In the genomic region with DNA sequence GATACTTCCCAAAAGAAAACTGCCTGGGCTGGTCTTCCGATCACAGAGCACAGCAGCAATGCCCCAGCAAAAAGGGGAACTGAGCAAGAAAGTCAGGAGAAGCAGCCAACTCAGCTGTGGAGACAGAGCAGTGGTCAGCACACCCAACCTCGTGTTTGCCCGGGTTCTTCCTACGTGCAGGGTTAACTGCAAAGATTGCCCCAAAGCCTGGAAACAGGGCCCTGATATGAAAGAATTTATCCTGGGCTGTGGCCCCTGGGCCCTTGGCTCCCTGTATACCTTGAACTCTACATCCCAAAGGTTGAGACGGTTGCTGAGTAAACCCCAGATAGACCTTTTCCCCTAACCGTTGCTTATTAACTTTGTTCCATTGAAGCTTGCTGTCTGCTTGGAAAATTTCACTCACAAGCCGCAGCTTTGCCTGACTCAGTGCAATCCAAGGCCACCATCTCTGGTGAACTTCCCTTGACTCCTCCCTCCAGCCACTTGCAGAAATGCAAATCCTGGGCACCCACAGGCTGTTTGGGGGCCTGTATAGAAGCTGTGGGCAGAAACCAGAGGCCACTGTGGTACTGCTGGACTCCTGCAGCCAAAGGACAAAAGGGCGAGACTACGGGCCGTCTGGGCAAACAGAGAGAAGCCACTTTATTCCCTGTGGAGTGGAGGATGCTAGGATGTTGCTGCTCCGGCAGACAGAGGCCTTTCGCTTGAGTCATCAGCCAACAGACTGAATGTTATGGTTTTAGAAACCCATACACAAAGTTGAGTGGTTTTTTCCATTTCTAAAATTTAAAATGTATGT, we compare ENCODE assay signal across 8 cellular contexts. TPM values are rescaled to one million over a fixed set of nuclear protein-coding genes. Genes with fewer than 3 reads are reported as not detected.
A peak's percentile ranks its signal among the peaks of the same experiment; 100 is the strongest.
DNase-seq lines count a peak whose midpoint lies in the region; ATAC-seq and TF ChIP-seq lines count a peak whose summit lies in the region.

No MANE protein-coding gene starts in this region.

- TF ChIP-seq POLR2A in Peyer's patch (IDR thresholded peaks at IDR 0.05): no peak

- peaks cover 14% of the 10 kb centered on the region for H3K4me1 Mint-ChIP-seq in activated CD4-positive, alpha-beta T cell treated with anti-CD3 and anti-CD28 coated beads for 36 hours
- H3K4me1 Mint-ChIP-seq in activated CD4-positive, alpha-beta T cell treated with anti-CD3 and anti-CD28 coated beads, Interleukin-2, amount 10 ng/mL, durations not matched to agents 7 days and 5 days: peaks cover 11% of the 10 kb centered on the region
- H3K4me1 Mint-ChIP-seq in CD8-positive, alpha-beta memory T cell: no peaks in the 10 kb centered on the region

- no peaks in the 10 kb centered on the region for H3K9me3 Mint-ChIP-seq in activated CD4-positive, alpha-beta T cell treated with anti-CD3 and anti-CD28 coated beads for 36 hours (ENCODE audit: low read depth)
- no peaks in the 10 kb centered on the region for H3K9me3 Mint-ChIP-seq in activated CD4-positive, alpha-beta T cell treated with anti-CD3 and anti-CD28 coated beads, Interleukin-2, amount 10 ng/mL, durations not matched to agents 7 days and 5 days
- H3K9me3 Mint-ChIP-seq in CD8-positive, alpha-beta memory T cell: no peaks in the 10 kb centered on the region

- H2AFZ ChIP-seq in fibroblast of lung (ENCODE audit: low read length): no peak overlapping the region

- no peaks in the 10 kb centered on the region for H3K36me3 ChIP-seq in Peyer's patch
- H3K36me3 ChIP-seq in fibroblast of lung (ENCODE audit: control insufficient read depth, insufficient read depth, low read length): no peaks in the 10 kb centered on the region
- H3K36me3 ChIP-seq in CD8-positive, alpha-beta memory T cell (ENCODE audit: insufficient read depth, low read length): no peaks in the 10 kb centered on the region

- H3K4me1 ChIP-seq in Peyer's patch (peaks cover 0 to 50% (median 8%) of the 10 kb centered on the region in 4 donors), fibroblast of lung (ENCODE audit: control insufficient read depth, extremely low read depth, insufficient read depth, low read length) (peaks cover 23% of the 10 kb centered on the region)
- no peaks in the 10 kb centered on the region for H3K4me1 ChIP-seq in CD8-positive, alpha-beta memory T cell (ENCODE audit: insufficient read depth, low read length)

- peak; percentile 58 for DNase-seq in activated CD4-positive, alpha-beta T cell treated with anti-CD3 and anti-CD28 coated beads for 36 hours
- no peak for DNase-seq in activated CD4-positive, alpha-beta T cell treated with anti-CD3 and anti-CD28 coated beads, Interleukin-2, amount 10 ng/mL, durations not matched to agents 7 days and 5 days
- peak in 2 of 3 donors; percentile 45 to 60 for DNase-seq in Peyer's patch
- DNase-seq in fibroblast of lung (ENCODE audit: low read depth in 2 of 2): peak; percentile 76 to 97
- DNase-seq in sciatic nerve (ENCODE audit: low spot score): no peak
- no peak for DNase-seq in AML-193 (lab: John Stamatoyannopoulos, UW)
- DNase-seq in CD8-positive, alpha-beta memory T cell: no peak

- POLR2A ChIA-PET in activated CD4-positive, alpha-beta T cell treated with anti-CD3 and anti-CD28 coated beads for 36 hours (lab: Charles Lee): no interaction called here
- POLR2A ChIA-PET in activated CD4-positive, alpha-beta T cell treated with anti-CD3 and anti-CD28 coated beads, Interleukin-2, amount 10 ng/mL, durations not matched to agents 7 days and 5 days (lab: Charles Lee): no interaction called here
- POLR2A ChIA-PET in CD8-positive, alpha-beta memory T cell (lab: Charles Lee): no interaction called here

- ATAC-seq in activated CD4-positive, alpha-beta T cell treated with anti-CD3 and anti-CD28 coated beads for 36 hours: peak; percentile 79
- peak; percentile 51 for ATAC-seq in HG02973 (IDR thresholded peaks at IDR 0.05; ENCODE audit: unreplicated experiment)
- peak; percentile 11 for ATAC-seq in sciatic nerve

- H3K9ac ChIP-seq in fibroblast of lung (ENCODE audit: insufficient read depth, low read length): no peak overlapping the region

- H3K36me3 Mint-ChIP-seq in activated CD4-positive, alpha-beta T cell treated with anti-CD3 and anti-CD28 coated beads for 36 hours (ENCODE audit: low read depth): no peaks in the 10 kb centered on the region
- H3K36me3 Mint-ChIP-seq in activated CD4-positive, alpha-beta T cell treated with anti-CD3 and anti-CD28 coated beads, Interleukin-2, amount 10 ng/mL, durations not matched to agents 7 days and 5 days (ENCODE audit: low read depth): no peaks in the 10 kb centered on the region
- no peaks in the 10 kb centered on the region for H3K36me3 Mint-ChIP-seq in CD8-positive, alpha-beta memory T cell

- H3K4me3 Mint-ChIP-seq in activated CD4-positive, alpha-beta T cell treated with anti-CD3 and anti-CD28 coated beads for 36 hours: no peak overlapping the region
- no peak overlapping the region for H3K4me3 Mint-ChIP-seq in activated CD4-positive, alpha-beta T cell treated with anti-CD3 and anti-CD28 coated beads, Interleukin-2, amount 10 ng/mL, durations not matched to agents 7 days and 5 days
- H3K4me3 Mint-ChIP-seq in CD8-positive, alpha-beta memory T cell: no peak overlapping the region

- H3K27ac Mint-ChIP-seq in activated CD4-positive, alpha-beta T cell treated with anti-CD3 and anti-CD28 coated beads for 36 hours: peak overlapping the region; percentile 29
- H3K27ac Mint-ChIP-seq in activated CD4-positive, alpha-beta T cell treated with anti-CD3 and anti-CD28 coated beads, Interleukin-2, amount 10 ng/mL, durations not matched to agents 7 days and 5 days: no peak overlapping the region
- no peak overlapping the region for H3K27ac Mint-ChIP-seq in CD8-positive, alpha-beta memory T cell

- intact Hi-C loops in activated CD4-positive, alpha-beta T cell treated with anti-CD3 and anti-CD28 coated beads for 36 hours (cut with DNase I, micrococcal nuclease): no loop called here
- intact Hi-C loops in sciatic nerve (cut with DNase I): no loop called here

- no peak overlapping the region for H3K4me3 ChIP-seq in Peyer's patch
- no peak overlapping the region for H3K4me3 ChIP-seq in fibroblast of lung (replicated peaks in 1 of 4; ENCODE audit: control extremely low read depth in 1 of 4, insufficient read depth in 1 of 4, low read depth in 3 of 4, low read length in 4 of 4)
- H3K4me3 ChIP-seq in CD8-positive, alpha-beta memory T cell (ENCODE audit: low read length): no peak overlapping the region

- CTCF ChIA-PET in activated CD4-positive, alpha-beta T cell treated with anti-CD3 and anti-CD28 coated beads for 36 hours (lab: Charles Lee): interaction anchor here (0.6 to 1.0 kb wide), 2 partner anchors 11 to 12 kb away, joined by 3 to 5 read pairs; no protein-coding TSS in a partner anchor
- CTCF ChIA-PET in activated CD4-positive, alpha-beta T cell treated with anti-CD3 and anti-CD28 coated beads, Interleukin-2, amount 10 ng/mL, durations not matched to agents 7 days and 5 days (lab: Charles Lee): no interaction called here
- CTCF ChIA-PET in CD8-positive, alpha-beta memory T cell (lab: Charles Lee): no interaction called here

- peak overlapping the region; percentile 68 for H3K4me2 ChIP-seq in fibroblast of lung (ENCODE audit: extremely low read depth, insufficient read depth, low read length)

- H4K20me1 ChIP-seq in fibroblast of lung (ENCODE audit: control insufficient read depth, extremely low read depth, insufficient read depth, low read length): no peaks in the 10 kb centered on the region

- H3K27ac ChIP-seq in Peyer's patch: peak overlapping the region; percentile 7 to 80 (median 39)
- peak overlapping the region; percentile 33 for H3K27ac ChIP-seq in fibroblast of lung (ENCODE audit: insufficient read depth, low read length)
- no peak overlapping the region for H3K27ac ChIP-seq in CD8-positive, alpha-beta memory T cell (ENCODE audit: low read depth, low read length)

- peaks cover 2% of the 10 kb centered on the region for H3K27me3 Mint-ChIP-seq in activated CD4-positive, alpha-beta T cell treated with anti-CD3 and anti-CD28 coated beads for 36 hours
- no peaks in the 10 kb centered on the region for H3K27me3 Mint-ChIP-seq in activated CD4-positive, alpha-beta T cell treated with anti-CD3 and anti-CD28 coated beads, Interleukin-2, amount 10 ng/mL, durations not matched to agents 7 days and 5 days
- H3K27me3 Mint-ChIP-seq in CD8-positive, alpha-beta memory T cell: peaks cover 9 to 20% of the 10 kb centered on the region in 2 donors

- no peaks in the 10 kb centered on the region for H3K79me2 ChIP-seq in fibroblast of lung (ENCODE audit: control insufficient read depth, insufficient read depth, low read length)

- TF ChIP-seq CTCF in Peyer's patch (IDR thresholded peaks at IDR 0.05) (no peak), fibroblast of lung (conservative IDR thresholded peaks at IDR 0.05 in 1 of 2, IDR thresholded peaks at IDR 0.05 in 1 of 2; ENCODE audit: low read depth in 1 of 2, low read length in 2 of 2) (no peak)

- H3K27me3 ChIP-seq in Peyer's patch (no peaks in the 10 kb centered on the region), fibroblast of lung (ENCODE audit: control insufficient read depth, insufficient read depth, low read length) (no peaks in the 10 kb centered on the region)
- no peaks in the 10 kb centered on the region for H3K27me3 ChIP-seq in CD8-positive, alpha-beta memory T cell (ENCODE audit: insufficient read depth, low read length, poor library complexity, severe bottlenecking)

- H3K9me3 ChIP-seq in Peyer's patch (no peaks in the 10 kb centered on the region), fibroblast of lung (ENCODE audit: control insufficient read depth, insufficient read depth, low read depth, low read length) (no peaks in the 10 kb centered on the region)
- H3K9me3 ChIP-seq in CD8-positive, alpha-beta memory T cell (ENCODE audit: low read length): no peaks in the 10 kb centered on the region

RNA-seq across cellular contexts. Expression of a gene that starts 18.2 kb away (rescaled TPM):
- 1 to 10 TPM; 1.5 to 3.8 TPM for total RNA-seq in activated CD4-positive, alpha-beta T cell treated with anti-CD3 and anti-CD28 coated beads for 36 hours
- total RNA-seq in activated CD4-positive, alpha-beta T cell treated with anti-CD3 and anti-CD28 coated beads, Interleukin-2, amount 10 ng/mL, durations not matched to agents 7 days and 5 days: 1 to 10 TPM; 7.1 to 8.1 TPM
- total RNA-seq in Peyer's patch (10 to 100 TPM in 3 of 4 donors, 1 to 10 TPM in 1; 4.9 to 22.4 (median 14.5) TPM), fibroblast of lung (22.9 and 28.7 TPM in 2 replicates), sciatic nerve (316 TPM)
- 16.6 and 23.9 TPM in 2 replicates for polyA plus RNA-seq in fibroblast of lung
- 12.5 and 15.7 TPM in 2 replicates for polyA plus RNA-seq in fibroblast of lung (2012)
- polyA minus RNA-seq in fibroblast of lung (ENCODE audit: low replicate concordance): 77.2 and 77.3 TPM in 2 replicates
- under 1 TPM; 0.91 to 0.94 TPM for total RNA-seq in CD8-positive, alpha-beta memory T cell
- polyA plus RNA-seq in CD8-positive, alpha-beta memory T cell: not detected

Comparison
In these comparisons a context has a peak if more than half of its experiments do, and no peak if none do; other contexts are left out.
1. DNase-seq: peak in activated CD4-positive, alpha-beta T cell treated with anti-CD3 and anti-CD28 coated beads for 36 hours (single experiment), Peyer's patch (2 of 3) and fibroblast of lung (2 of 2); none in activated CD4-positive, alpha-beta T cell treated with anti-CD3 and anti-CD28 coated beads, Interleukin-2, amount 10 ng/mL, durations not matched to agents 7 days and 5 days (single experiment), sciatic nerve (single experiment), AML-193 (0 of 2) and CD8-positive, alpha-beta memory T cell (0 of 5).
2. ATAC-seq: peak in every context shown above with its lines; median percentile 79 in activated CD4-positive, alpha-beta T cell treated with anti-CD3 and anti-CD28 coated beads for 36 hours; 51 in HG02973; 11 in sciatic nerve.
3. RNA of a gene that starts 18.2 kb away (total RNA-seq): 316 TPM in sciatic nerve (single experiment); 22.9 to 28.7 TPM in fibroblast of lung, 4.9 to 22.4 TPM in Peyer's patch, 7.1 to 8.1 TPM in activated CD4-positive, alpha-beta T cell treated with anti-CD3 and anti-CD28 coated beads, Interleukin-2, amount 10 ng/mL, durations not matched to agents 7 days and 5 days, 1.5 to 3.8 TPM in activated CD4-positive, alpha-beta T cell treated with anti-CD3 and anti-CD28 coated beads for 36 hours and 0.91 to 0.94 TPM in CD8-positive, alpha-beta memory T cell; every median in the first group is over 10 times any median in the second.